In genomic region chr5:67474597-67475238, GRCh38 we compare ENCODE assay signal across 25 cellular contexts.
"Had no signal": no experiment of that assay in that cellular context is flagged by ENCODE, and none has a peak within 500 bp of the region (broad histone marks: within the 10 kb centered on the region; RNA-seq: fewer than 3 reads in every experiment).

No MANE protein-coding gene starts in this region.

- H3K27ac ChIP-seq: heart right ventricle, ovary, thoracic aorta, tibial nerve, upper lobe of left lung had no signal

- H3K4me1 ChIP-seq: heart right ventricle, left lung, spleen, upper lobe of left lung had no signal

- H3K36me3 ChIP-seq: heart right ventricle, left lung, ovary, spleen, thoracic aorta, tibial nerve, upper lobe of left lung had no signal

- H3K4me3 Mint-ChIP-seq: dendritic cell treated with granulocyte-macrophage colony-stimulating factor and Interleukin-4, amounts not matched to agents 40 ng/mL and 50 ng/mL, for 4 days; naive thymus-derived CD8-positive, alpha-beta T cell; stimulated activated memory B cell treated with anti-CD40 and anti-IgM and Interleukin-4, amounts not matched to agents 10 μg/mL and 1 μg/mL and 100 μg/mL, for 72 hours had no signal

- H3K27me3 Mint-ChIP-seq: dendritic cell treated with granulocyte-macrophage colony-stimulating factor and Interleukin-4, amounts not matched to agents 40 ng/mL and 50 ng/mL, for 4 days had no signal

- ATAC-seq: heart right ventricle; left cardiac atrium; left lung; naive thymus-derived CD8-positive, alpha-beta T cell; sciatic nerve; stimulated activated memory B cell treated with anti-CD40 and anti-IgM and Interleukin-4, amounts not matched to agents 10 μg/mL and 1 μg/mL and 100 μg/mL, for 72 hours; stimulated activated naive CD8-positive, alpha-beta T cell treated with anti-CD3 and anti-CD28 coated beads, Interleukin-15, Interleukin-2, amounts not matched to agents 100 U/mL and 50 U/mL, for 24 hours had no signal

- DNase-seq: caudate nucleus; cerebellar nuclear complex; effector CD8-positive, alpha-beta T cell; glutamatergic neuron; heart right ventricle; hippocampal formation; left cardiac atrium; left lung; mesendoderm; midbrain; naive thymus-derived CD8-positive, alpha-beta T cell; occipital lobe; ovary; posterior cingulate gyrus; spleen; stimulated activated CD4-positive, alpha-beta T cell treated with anti-CD3 and anti-CD28 coated beads, Interleukin-4, amount 100 ng/mL, for 4 hours; stimulated activated naive CD8-positive, alpha-beta T cell treated with anti-CD3 and anti-CD28 coated beads, Interleukin-15, Interleukin-2, amounts not matched to agents 100 U/mL and 50 U/mL, for 24 hours; substantia nigra; upper lobe of left lung had no signal

- H3K9me3 ChIP-seq: left lung, ovary, spleen, thoracic aorta, tibial nerve, upper lobe of left lung had no signal

- H3K27me3 ChIP-seq: heart right ventricle, left lung, ovary, spleen, tibial nerve, upper lobe of left lung had no signal

- H3K27ac Mint-ChIP-seq: dendritic cell treated with granulocyte-macrophage colony-stimulating factor and Interleukin-4, amounts not matched to agents 40 ng/mL and 50 ng/mL, for 4 days; naive thymus-derived CD8-positive, alpha-beta T cell; stimulated activated memory B cell treated with anti-CD40 and anti-IgM and Interleukin-4, amounts not matched to agents 10 μg/mL and 1 μg/mL and 100 μg/mL, for 72 hours had no signal

- H3K4me1 Mint-ChIP-seq: stimulated activated memory B cell treated with anti-CD40 and anti-IgM and Interleukin-4, amounts not matched to agents 10 μg/mL and 1 μg/mL and 100 μg/mL, for 72 hours had no signal

- H3K9me3 Mint-ChIP-seq: dendritic cell treated with granulocyte-macrophage colony-stimulating factor and Interleukin-4, amounts not matched to agents 40 ng/mL and 50 ng/mL, for 4 days had no signal

- H3K4me3 ChIP-seq: heart right ventricle, left lung, ovary, skin epidermis, spleen, thoracic aorta, tibial nerve, upper lobe of left lung had no signal

- H3K36me3 Mint-ChIP-seq: stimulated activated memory B cell treated with anti-CD40 and anti-IgM and Interleukin-4, amounts not matched to agents 10 μg/mL and 1 μg/mL and 100 μg/mL, for 72 hours had no signal
